In genomic region chr12:62278022-62278421, GRCh38 we compare ENCODE assay signal across 35 cellular contexts.
"Had no signal": no experiment of that assay in that cellular context is flagged by ENCODE, and none has a peak within 500 bp of the region (broad histone marks: within the 10 kb centered on the region; RNA-seq: fewer than 3 reads in every experiment).

No MANE protein-coding gene starts in this region.

- DNase-seq: Karpas-422, Kasumi-1, MG63, MM.1S, MV-4-11, NCI-H1048, NCI-H1092, NCI-H1092 treated with DMSO at 0.1 percent for 48 hours, NCI-H1105, NCI-H1105 treated with DMSO at 0.1 percent for 48 hours, NCI-H1417, NCI-H1417 treated with DMSO at 0.1 percent for 48 hours, NCI-H1436, NCI-H1436 treated with DMSO at 0.1 percent for 48 hours, NCI-H1694, NCI-H1694 treated with DMSO at 0.1 percent for 48 hours, NCI-H187, NCI-H187 treated with DMSO at 0.1 percent for 48 hours, NCI-H1930, NCI-H2029, NCI-H2029 treated with DMSO at 0.1 percent for 48 hours, NCI-H2081, NCI-H2081 treated with DMSO at 0.1 percent for 48 hours, NCI-H2107, NCI-H2171, NCI-H2171 treated with DMSO at 0.1 percent for 48 hours, NCI-H2227 treated with DMSO at 0.1 percent for 48 hours, NCI-H226, NCI-H345, NCI-H446, NCI-H446 treated with DMSO at 0.1 percent for 48 hours, NCI-H510A, NCI-H510A treated with DMSO at 0.1 percent for 48 hours, NCI-H524, NCI-H524 treated with DMSO at 0.1 percent for 48 hours had no signal

- H3K9me3 ChIP-seq: MG63 had no signal

- H3K27me3 ChIP-seq: MG63 had no signal

- H3K4me3 ChIP-seq: MG63 had no signal
